In genomic region chr14:33790996-33791395, GRCh38 we compare ENCODE assay signal across 22 cellular contexts.
DNase-seq lines count a peak whose midpoint lies in the region; ATAC-seq lines count a peak whose summit lies in the region.
"Had no signal": no experiment of that assay in that cellular context is flagged by ENCODE, and none has a peak within 500 bp of the region (broad histone marks: within the 10 kb centered on the region; RNA-seq: fewer than 3 reads in every experiment).

No MANE protein-coding gene starts in this region.

- WGBS in mesenchymal stem cell: 94% methylated on average over 9 of the region's 9 CpGs

- H2AFZ ChIP-seq in mesenchymal stem cell (ENCODE audit: low read depth, low read length): no peak overlapping the region

- no peak overlapping the region for H3K23ac ChIP-seq in mesenchymal stem cell (ENCODE audit: low read length in 2 of 2)

- peak; percentile 51 for ATAC-seq in GM21528 (IDR thresholded peaks at IDR 0.05; ENCODE audit: low FRiP score, unreplicated experiment)
- ATAC-seq in GM19452 (IDR thresholded peaks at IDR 0.05; ENCODE audit: unreplicated experiment): no peak
- ATAC-seq in HG02973 (IDR thresholded peaks at IDR 0.05; ENCODE audit: unreplicated experiment): no peak
- ATAC-seq: lower lobe of right lung, T-helper 17 cell had no signal

- no peaks in the 10 kb centered on the region for H4K20me1 ChIP-seq in BLaER1

- no peak overlapping the region for H2BK120ac ChIP-seq in mesenchymal stem cell (ENCODE audit: low read depth, low read length)

- no peak overlapping the region for H4K91ac ChIP-seq in mesenchymal stem cell (ENCODE audit: low read length)

- H3K14ac ChIP-seq in mesenchymal stem cell (ENCODE audit: low read length in 2 of 2): peak overlapping the region in 1 of 2 experiments; percentile 31

- H3K27ac ChIP-seq in BLaER1 (no peak overlapping the region), mesenchymal stem cell (ENCODE audit: low read length, poor library complexity, severe bottlenecking) (no peak overlapping the region)
- H3K27ac ChIP-seq: ascending aorta, lower lobe of right lung, prostate gland, SJSA1, transverse colon had no signal

- H3K36me3 ChIP-seq in BLaER1 (no peaks in the 10 kb centered on the region), mesenchymal stem cell (ENCODE audit: control insufficient read depth in 1 of 2, insufficient read depth in 2 of 2, low read depth in 1 of 2, low read length in 2 of 2) (no peaks in the 10 kb centered on the region)
- H3K36me3 ChIP-seq: ascending aorta, lower lobe of right lung, prostate gland, SJSA1, transverse colon had no signal

- no peaks in the 10 kb centered on the region for H3K9me3 ChIP-seq in BLaER1
- no peaks in the 10 kb centered on the region for H3K9me3 ChIP-seq in mesenchymal stem cell (ENCODE audit: control insufficient read depth, low read length)
- H3K9me3 ChIP-seq: ascending aorta, lower lobe of right lung, prostate gland, SJSA1, transverse colon had no signal

- no peak overlapping the region for H3K4ac ChIP-seq in mesenchymal stem cell (ENCODE audit: low read depth in 1 of 2, low read length in 2 of 2)

- H3K18ac ChIP-seq in mesenchymal stem cell (ENCODE audit: low read depth in 1 of 2, low read length in 2 of 2): no peak overlapping the region

- DNase-seq in HK-2 (ENCODE audit: unreplicated experiment): peak; percentile 10
- no peak for DNase-seq in mesenchymal stem cell
- no peak for DNase-seq in inferior parietal cortex (ENCODE audit: extremely low spot score)
- DNase-seq in AG08396 (ENCODE audit: low spot score): no peak
- DNase-seq: activated CD4-positive, alpha-beta T cell treated with anti-CD3 and anti-CD28 coated beads, Interleukin-2, amount 50 U/mL, for 1 hour; central memory CD4-positive, alpha-beta T cell; dorsolateral prefrontal cortex; Kasumi-1; kidney glomerular epithelial cell; lower lobe of right lung; NCI-H1694; NCI-H2171 treated with DMSO at 0.1 percent for 48 hours; NCI-H524 treated with DMSO at 0.1 percent for 48 hours; T-helper 17 cell; transverse colon had no signal

- no peak overlapping the region for H4K8ac ChIP-seq in mesenchymal stem cell (ENCODE audit: low read length)

- H3K27me3 ChIP-seq in BLaER1 (no peaks in the 10 kb centered on the region), mesenchymal stem cell (ENCODE audit: control insufficient read depth in 1 of 2, insufficient read depth in 1 of 2, low read length in 2 of 2) (peaks cover 0 to 7% of the 10 kb centered on the region in 2 experiments)
- H3K27me3 ChIP-seq: ascending aorta, dorsolateral prefrontal cortex, SJSA1, transverse colon had no signal

- H2BK15ac ChIP-seq in mesenchymal stem cell (ENCODE audit: low read depth, poor library complexity, severe bottlenecking): peak overlapping the region; percentile 41

- H3K4me2 ChIP-seq in BLaER1 (peak overlapping the region; percentile 57), mesenchymal stem cell (ENCODE audit: low read length, poor library complexity, severe bottlenecking) (no peak overlapping the region)

- H3K9ac ChIP-seq in BLaER1: no peak overlapping the region
- no peak overlapping the region for H3K9ac ChIP-seq in mesenchymal stem cell (ENCODE audit: low read length)

- H3K4me3 ChIP-seq in BLaER1 (no peak overlapping the region), mesenchymal stem cell (ENCODE audit: insufficient read depth in 1 of 2, low read depth in 1 of 2, low read length in 2 of 2) (no peak overlapping the region)
- H3K4me3 ChIP-seq: ascending aorta, dorsolateral prefrontal cortex, lower lobe of right lung, prostate gland, SJSA1, transverse colon had no signal

- no peaks in the 10 kb centered on the region for H3K79me1 ChIP-seq in mesenchymal stem cell (replicated peaks; ENCODE audit: low read length, poor library complexity, severe bottlenecking)

- H2BK12ac ChIP-seq in mesenchymal stem cell (ENCODE audit: low read length in 2 of 2): no peak overlapping the region

- H3K4me1 ChIP-seq in BLaER1 (peaks cover 6% of the 10 kb centered on the region), mesenchymal stem cell (ENCODE audit: control insufficient read depth, insufficient read depth, low read depth, low read length) (no peaks in the 10 kb centered on the region)
- H3K4me1 ChIP-seq: ascending aorta, SJSA1 had no signal

- H2BK5ac ChIP-seq in mesenchymal stem cell (ENCODE audit: low read depth, low read length, poor library complexity, severe bottlenecking): no peak overlapping the region

- H2AK5ac ChIP-seq in mesenchymal stem cell (ENCODE audit: low read length, severe bottlenecking): no peak overlapping the region
